In the genomic region with DNA sequence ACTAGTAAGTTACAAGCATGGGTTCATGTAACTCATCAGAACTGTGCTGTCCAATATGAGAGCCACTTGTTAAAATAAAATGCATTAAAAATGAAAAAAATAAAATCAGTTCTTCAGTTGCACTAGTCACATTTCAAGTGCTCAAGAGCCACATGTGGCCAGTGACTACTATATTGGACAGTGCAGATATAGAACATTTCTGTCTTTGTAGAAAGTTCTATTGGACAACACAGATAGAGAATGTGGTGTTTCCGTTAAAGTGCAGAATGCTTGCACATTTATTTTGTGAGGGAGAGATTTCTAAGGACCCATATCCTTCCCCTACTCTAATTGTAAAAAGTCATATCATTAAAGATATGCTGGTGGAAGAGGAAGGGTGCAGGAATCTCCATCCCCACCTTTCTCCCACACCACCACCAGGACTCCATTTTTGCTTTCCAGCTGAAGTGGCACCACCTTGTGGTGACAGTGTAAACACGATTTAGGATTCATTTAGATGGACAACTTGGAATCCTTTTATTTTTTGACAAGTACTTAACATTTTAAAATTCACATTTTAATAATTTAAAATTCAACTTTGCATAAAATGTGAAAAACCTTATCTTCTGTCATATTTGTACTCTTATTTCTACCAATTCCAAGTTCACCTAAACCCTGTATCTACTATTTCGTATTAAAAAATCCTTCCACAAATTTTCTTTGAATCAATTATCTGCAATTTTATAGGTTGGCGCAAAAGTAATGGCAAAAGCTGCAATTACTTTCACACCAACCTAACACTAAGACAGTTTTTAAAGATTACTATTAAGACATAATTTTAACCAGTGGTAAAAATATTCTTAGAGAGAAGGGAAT, we compare ENCODE assay signal across 9 cellular contexts. TPM values are rescaled to one million over a fixed set of nuclear protein-coding genes. Genes with fewer than 3 reads are reported as not detected.
A peak's percentile ranks its signal among the peaks of the same experiment; 100 is the strongest.
DNase-seq lines count a peak whose midpoint lies in the region; ATAC-seq, FAIRE-seq and TF ChIP-seq lines count a peak whose summit lies in the region.
"Had no signal": no experiment of that assay in that cellular context is flagged by ENCODE, and none has a peak within 500 bp of the region (broad histone marks: within the 10 kb centered on the region; RNA-seq: fewer than 3 reads in every experiment).

No MANE protein-coding gene starts in this region.

- H3K27me3 ChIP-seq in CD4-positive, alpha-beta T cell (ENCODE audit: control insufficient read depth, insufficient read depth, low read length): no peaks in the 10 kb centered on the region

- H3K27ac Mint-ChIP-seq in CD4-positive, alpha-beta T cell: no peak overlapping the region
- H3K27ac Mint-ChIP-seq: naive B cell had no signal

- no peak overlapping the region for H3K4me3 Mint-ChIP-seq in CD4-positive, alpha-beta T cell
- H3K4me3 Mint-ChIP-seq: naive B cell had no signal

- in situ Hi-C loops in T47D (cut with HindIII; ENCODE audit: low pct_unique_long_range_greater_than_20kb, low sequenced_read_pairs): no loop called here

- no peaks in the 10 kb centered on the region for H3K27me3 Mint-ChIP-seq in CD4-positive, alpha-beta T cell
- H3K27me3 Mint-ChIP-seq: naive B cell had no signal

- FAIRE-seq in GM18507 (lab: Jason Lieb, UNC) (peak; percentile 65), urothelium cell line (lab: Jason Lieb, UNC) (no peak)

- intact Hi-C loops in CD4-positive, alpha-beta T cell (cut with DNase I, micrococcal nuclease): loop anchor here (5.0 kb wide), 2 partner anchors 675 to 905 kb away; no protein-coding TSS in a partner anchor

- POLR2A ChIA-PET in CD4-positive, alpha-beta T cell (lab: Charles Lee): no interaction called here

- H3K27ac ChIP-seq in CD4-positive, alpha-beta T cell (ENCODE audit: low read depth, low read length): no peak overlapping the region

- H3K9me3 Mint-ChIP-seq in CD4-positive, alpha-beta T cell: no peaks in the 10 kb centered on the region
- H3K9me3 Mint-ChIP-seq: naive B cell had no signal

- no peaks in the 10 kb centered on the region for H3K9me3 ChIP-seq in CD4-positive, alpha-beta T cell (ENCODE audit: control insufficient read depth, low read length)

- CTCF ChIA-PET in CD4-positive, alpha-beta T cell (lab: Charles Lee): no interaction called here

- no peak for ATAC-seq in CD4-positive, alpha-beta T cell (ENCODE audit: poor library complexity)
- ATAC-seq in GM19395 (IDR thresholded peaks at IDR 0.05; ENCODE audit: unreplicated experiment) (no peak), HG02870 (IDR thresholded peaks at IDR 0.05; ENCODE audit: unreplicated experiment) (no peak)

- TF ChIP-seq CTCF in CD4-positive, alpha-beta T cell (IDR thresholded peaks at IDR 0.05): peak; percentile 54

- peaks cover 71% of the 10 kb centered on the region for H3K36me3 Mint-ChIP-seq in CD4-positive, alpha-beta T cell (ENCODE audit: low read depth)

- no peak for DNase-seq in CD4-positive, alpha-beta T cell
- DNase-seq in GM18507 (ENCODE audit: extremely low spot score, insufficient read length, low read depth): no peak
- peak; percentile 11 for DNase-seq in NCI-H345 treated with DMSO at 0.1 percent for 48 hours (lab: John Stamatoyannopoulos, UW; ENCODE audit: unreplicated experiment)
- peak; percentile 33 to 68 for DNase-seq in T47D (ENCODE audit: low read depth in 1 of 2, low spot score in 1 of 2)
- peak; percentile 11 for DNase-seq in kidney glomerular epithelial cell (lab: John Stamatoyannopoulos, UW)
- peak; percentile 58 for DNase-seq in urothelium cell line (ENCODE audit: low spot score)
- DNase-seq: naive B cell had no signal

- H3K4me1 Mint-ChIP-seq in CD4-positive, alpha-beta T cell (ENCODE audit: low read depth): no peaks in the 10 kb centered on the region

RNA-seq across cellular contexts. Expression of gene CD302, which starts 9.4 kb away (rescaled TPM):
- total RNA-seq in CD4-positive, alpha-beta T cell: 1 to 10 TPM; 1.0 to 1.1 TPM

Comparison
In these comparisons a context has a peak if more than half of its experiments do, and no peak if none do; other contexts are left out.
1. DNase-seq: peak in NCI-H345 treated with DMSO at 0.1 percent for 48 hours (single experiment), T47D (2 of 2), kidney glomerular epithelial cell (single experiment) and urothelium cell line (single experiment); none in CD4-positive, alpha-beta T cell (0 of 10) and GM18507 (single experiment).